8 cellular contexts compared by ENCODE assay signal in the genomic region with DNA sequence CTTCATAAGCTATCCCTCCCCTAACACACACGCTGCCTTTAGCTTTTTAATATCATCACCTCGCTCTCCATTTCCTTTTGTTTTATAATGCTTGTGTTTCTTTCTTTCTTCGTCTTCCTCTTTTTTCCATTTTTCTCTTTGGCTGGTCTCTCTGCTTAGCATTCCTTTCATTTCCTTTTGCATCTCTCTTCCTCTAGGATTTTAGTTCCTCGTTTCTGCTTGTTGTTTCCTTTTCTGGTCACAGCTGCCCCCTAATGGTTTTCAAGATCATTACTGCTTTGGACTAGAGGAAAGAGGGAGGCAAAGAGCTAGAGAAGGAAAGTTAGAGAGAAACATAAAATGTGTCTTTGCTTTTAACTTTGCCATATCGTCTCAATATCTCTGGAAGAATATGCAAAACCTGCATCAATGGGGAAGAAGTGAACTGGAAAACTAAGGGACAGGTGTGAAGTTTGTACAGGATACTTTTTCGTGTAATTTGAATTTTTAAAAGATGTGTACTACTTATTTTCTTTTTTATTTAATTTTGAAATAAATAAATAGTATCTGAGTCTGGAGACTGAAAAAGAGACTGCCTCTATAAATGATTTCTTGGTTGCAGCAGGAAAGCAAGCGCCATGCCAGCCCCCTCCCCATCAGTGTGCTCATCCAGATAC. TPM values are rescaled to one million over a fixed set of nuclear protein-coding genes. Genes with fewer than 3 reads are reported as not detected.
DNase-seq lines count a peak whose midpoint lies in the region; ATAC-seq, FAIRE-seq and TF ChIP-seq lines count a peak whose summit lies in the region.

No MANE protein-coding gene starts in this region.

- TF ChIP-seq CTCF in GM12873 (IDR thresholded peaks at IDR 0.05; ENCODE audit: insufficient read depth, low read depth, low read length, missing control alignments) (peak; percentile 67), pancreas (IDR thresholded peaks at IDR 0.05) (peak in 3 of 4 donors; percentile 57 to 68 (median 60))

- intact Hi-C loops in pancreas (cut with DNase I) = loop anchor here in 2 of 3 donors (5.0 to 10.0 kb wide), 2 partner anchors 441 to 1354 kb away; no protein-coding TSS in a partner anchor

- FAIRE-seq in pancreas (lab: Jason Lieb, UNC) = peak; percentile 98

- no peak overlapping the region for H3K4me3 ChIP-seq in SJCRH30
- no peak overlapping the region for H3K4me3 ChIP-seq in pancreas

- DNase-seq in MV-4-11 (lab: John Stamatoyannopoulos, UW) (peak; percentile 42), SJCRH30 (peak; percentile 47 to 85), fibroblast of peridontal ligament (ENCODE audit: extremely low read depth) (peak; percentile 90), pancreas (no peak), activated gamma-delta T cell (lab: John Stamatoyannopoulos, UW) (no peak)

- H3K27me3 ChIP-seq in SJCRH30 = no peaks in the 10 kb centered on the region
- H3K27me3 ChIP-seq in pancreas = no peaks in the 10 kb centered on the region

- ATAC-seq in pancreas (peak in 3 of 4 donors; percentile 82 to 85 (median 83)), GM18498 (IDR thresholded peaks at IDR 0.05; ENCODE audit: unreplicated experiment) (no peak), HG03159 (IDR thresholded peaks at IDR 0.05; ENCODE audit: unreplicated experiment) (no peak)

- H3K4me1 ChIP-seq in SJCRH30 = peaks cover 11% of the 10 kb centered on the region; the same call in 1 of the 2 replicates
- no peaks in the 10 kb centered on the region for H3K4me1 ChIP-seq in pancreas

- H3K36me3 ChIP-seq in SJCRH30 (no peaks in the 10 kb centered on the region), pancreas (no peaks in the 10 kb centered on the region)

- H3K9me3 ChIP-seq in SJCRH30 (replicated peaks) (no peaks in the 10 kb centered on the region), pancreas (no peaks in the 10 kb centered on the region)

- no peak overlapping the region for H3K27ac ChIP-seq in SJCRH30
- H3K27ac ChIP-seq in pancreas = no peak overlapping the region

- 26 to 33% methylated on average over 7 of the region's 7 CpGs for WGBS in pancreas, 2 donors

RNA-seq across cellular contexts. Expression of a gene that starts 6.3 kb away (rescaled TPM):
- total RNA-seq in SJCRH30 (2014; rRNA removed; shearing (Covaris generic)) = 57.5 and 76.4 TPM in 2 replicates
- total RNA-seq in pancreas = 10 to 100 TPM in 1 of 6 donors, 1 to 10 TPM in 5; 1.3 to 11.0 (median 2.9) TPM
- 1 to 10 TPM in 1 of 2 donors, under 1 TPM in 1; 0.65 to 1.1 TPM for polyA plus RNA-seq in pancreas

Comparison
In these comparisons a context has a peak if more than half of its experiments do, and no peak if none do; other contexts are left out.
1. DNase-seq: peak in MV-4-11 (single experiment), SJCRH30 (2 of 2) and fibroblast of peridontal ligament (single experiment); none in pancreas (0 of 6) and activated gamma-delta T cell (single experiment).
2. ATAC-seq: peak in pancreas (3 of 4); none in GM18498 (single experiment) and HG03159 (single experiment).